2 cellular contexts compared by ENCODE assay signal in the genomic region with DNA sequence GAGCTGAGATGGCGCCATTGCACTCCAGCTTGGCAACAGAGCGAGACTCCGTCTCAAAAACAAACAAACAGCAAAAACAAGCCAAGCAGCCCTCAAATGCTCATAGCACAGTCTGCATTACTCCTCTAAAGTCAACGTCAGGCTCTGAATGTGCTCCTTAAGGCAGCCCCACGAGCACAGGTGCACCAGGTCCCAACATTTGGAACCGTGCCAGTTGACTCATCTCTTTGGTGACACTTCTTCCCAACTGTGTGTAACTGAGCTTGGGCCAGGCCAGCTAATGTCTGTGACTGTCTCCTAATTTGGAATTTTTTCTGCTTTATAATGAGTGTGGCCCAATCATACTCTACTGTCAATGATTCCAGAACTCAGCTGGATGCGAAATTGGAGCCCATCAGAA.
TF ChIP-seq lines count a peak whose summit lies in the region.

No MANE protein-coding gene starts in this region.

TF ChIP-seq in A549, 52 proteins besides CTCF, POLR2A, EP300 and RAD21 (continued from another document):
- TF ChIP-seq, protein P1, sequence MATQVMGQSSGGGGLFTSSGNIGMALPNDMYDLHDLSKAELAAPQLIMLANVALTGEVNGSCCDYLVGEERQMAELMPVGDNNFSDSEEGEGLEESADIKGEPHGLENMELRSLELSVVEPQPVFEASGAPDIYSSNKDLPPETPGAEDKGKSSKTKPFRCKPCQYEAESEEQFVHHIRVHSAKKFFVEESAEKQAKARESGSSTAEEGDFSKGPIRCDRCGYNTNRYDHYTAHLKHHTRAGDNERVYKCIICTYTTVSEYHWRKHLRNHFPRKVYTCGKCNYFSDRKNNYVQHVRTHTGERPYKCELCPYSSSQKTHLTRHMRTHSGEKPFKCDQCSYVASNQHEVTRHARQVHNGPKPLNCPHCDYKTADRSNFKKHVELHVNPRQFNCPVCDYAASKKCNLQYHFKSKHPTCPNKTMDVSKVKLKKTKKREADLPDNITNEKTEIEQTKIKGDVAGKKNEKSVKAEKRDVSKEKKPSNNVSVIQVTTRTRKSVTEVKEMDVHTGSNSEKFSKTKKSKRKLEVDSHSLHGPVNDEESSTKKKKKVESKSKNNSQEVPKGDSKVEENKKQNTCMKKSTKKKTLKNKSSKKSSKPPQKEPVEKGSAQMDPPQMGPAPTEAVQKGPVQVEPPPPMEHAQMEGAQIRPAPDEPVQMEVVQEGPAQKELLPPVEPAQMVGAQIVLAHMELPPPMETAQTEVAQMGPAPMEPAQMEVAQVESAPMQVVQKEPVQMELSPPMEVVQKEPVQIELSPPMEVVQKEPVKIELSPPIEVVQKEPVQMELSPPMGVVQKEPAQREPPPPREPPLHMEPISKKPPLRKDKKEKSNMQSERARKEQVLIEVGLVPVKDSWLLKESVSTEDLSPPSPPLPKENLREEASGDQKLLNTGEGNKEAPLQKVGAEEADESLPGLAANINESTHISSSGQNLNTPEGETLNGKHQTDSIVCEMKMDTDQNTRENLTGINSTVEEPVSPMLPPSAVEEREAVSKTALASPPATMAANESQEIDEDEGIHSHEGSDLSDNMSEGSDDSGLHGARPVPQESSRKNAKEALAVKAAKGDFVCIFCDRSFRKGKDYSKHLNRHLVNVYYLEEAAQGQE (IDR thresholded peaks at IDR 0.05): no peak
- TF ChIP-seq HOXB5 (CRISPR knock-in tag; IDR thresholded peaks at IDR 0.05): no peak

TF ChIP-seq in WTC11, 78 proteins besides CTCF, POLR2A, EP300 and RAD21 (continued from another document):
- TF ChIP-seq, protein P2, sequence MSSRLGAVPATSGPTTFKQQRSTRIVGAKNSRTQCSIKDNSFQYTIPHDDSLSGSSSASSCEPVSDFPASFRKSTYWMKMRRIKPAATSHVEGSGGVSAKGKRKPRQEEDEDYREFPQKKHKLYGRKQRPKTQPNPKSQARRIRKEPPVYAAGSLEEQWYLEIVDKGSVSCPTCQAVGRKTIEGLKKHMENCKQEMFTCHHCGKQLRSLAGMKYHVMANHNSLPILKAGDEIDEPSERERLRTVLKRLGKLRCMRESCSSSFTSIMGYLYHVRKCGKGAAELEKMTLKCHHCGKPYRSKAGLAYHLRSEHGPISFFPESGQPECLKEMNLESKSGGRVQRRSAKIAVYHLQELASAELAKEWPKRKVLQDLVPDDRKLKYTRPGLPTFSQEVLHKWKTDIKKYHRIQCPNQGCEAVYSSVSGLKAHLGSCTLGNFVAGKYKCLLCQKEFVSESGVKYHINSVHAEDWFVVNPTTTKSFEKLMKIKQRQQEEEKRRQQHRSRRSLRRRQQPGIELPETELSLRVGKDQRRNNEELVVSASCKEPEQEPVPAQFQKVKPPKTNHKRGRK (CRISPR knock-in tag; IDR thresholded peaks at IDR 0.05; ENCODE audit: borderline replicate concordance): no peak
- TF ChIP-seq ZNF121 (CRISPR knock-in tag; IDR thresholded peaks at IDR 0.05): no peak
